Comparison of ENCODE assay signal across 8 cellular contexts in genomic region chr2:219509780-219510511, GRCh38. TPM values are rescaled to one million over a fixed set of nuclear protein-coding genes. Genes with fewer than 3 reads are reported as not detected.
A peak's percentile ranks its signal among the peaks of the same experiment; 100 is the strongest.
DNase-seq lines count a peak whose midpoint lies in the region; ATAC-seq and TF ChIP-seq lines count a peak whose summit lies in the region.

No MANE protein-coding gene starts in this region.

- no peak for ATAC-seq in HG03135 (IDR thresholded peaks at IDR 0.05; ENCODE audit: unreplicated experiment)

- DNase-seq in COLO668 (lab: John Stamatoyannopoulos, UW; ENCODE audit: unreplicated experiment), result peak; percentile 46
- peak; percentile 71 for DNase-seq in GM20000 (ENCODE audit: low spot score)
- DNase-seq in Karpas-422, result peak; percentile 83
- peak; percentile 29 for DNase-seq in T follicular helper cell (ENCODE audit: low read depth)
- DNase-seq in astrocyte of the spinal cord (ENCODE audit: low read depth, low spot score), result peak; percentile 34
- peak in 39 of 51 donors; percentile 9 to 67 (median 31) for DNase-seq in hypothalamus (lab: John Stamatoyannopoulos, UW)
- DNase-seq in skeletal muscle cell (ENCODE audit: low read depth), result no peak

- H3K27me3 ChIP-seq in Karpas-422 (ENCODE audit: low read length), result no peaks in the 10 kb centered on the region

- H3K27ac ChIP-seq in Karpas-422 (ENCODE audit: low read length), result no peak overlapping the region

- peak; percentile 47 for TF ChIP-seq CTCF in GM20000 (IDR thresholded peaks at IDR 0.05; ENCODE audit: extremely low read depth, missing control alignments)
- TF ChIP-seq CTCF in astrocyte of the spinal cord (IDR thresholded peaks at IDR 0.05; ENCODE audit: low read depth, low read length), result peak; percentile 91

- H3K79me2 ChIP-seq in Karpas-422 (ENCODE audit: low read length), result no peaks in the 10 kb centered on the region

- H3K4me3 ChIP-seq in Karpas-422 (ENCODE audit: low read length), result no peak overlapping the region
- H3K4me3 ChIP-seq in astrocyte of the spinal cord (ENCODE audit: low read depth, low read length), result peak overlapping the region; percentile 21
- H3K4me3 ChIP-seq in skeletal muscle cell (ENCODE audit: low read depth, low read length), result peak overlapping the region; percentile 38

- no peak overlapping the region for H3K4me2 ChIP-seq in Karpas-422 (ENCODE audit: low read depth, low read length, poor library complexity, severe bottlenecking)

- no peaks in the 10 kb centered on the region for H3K9me3 ChIP-seq in Karpas-422 (ENCODE audit: low read length)

- H3K4me1 ChIP-seq in Karpas-422 (ENCODE audit: low read length), result peaks cover 29% of the 10 kb centered on the region

- no peaks in the 10 kb centered on the region for H3K9me2 ChIP-seq in Karpas-422 (replicated peaks; ENCODE audit: insufficient read depth, low read length)

- H3K36me3 ChIP-seq in Karpas-422 (ENCODE audit: insufficient read depth, low read length), result no peaks in the 10 kb centered on the region

- in situ Hi-C loops in astrocyte of the spinal cord (cut with HindIII; ENCODE audit: low sequenced_read_pairs), result no loop called here

- no peak overlapping the region for H2AFZ ChIP-seq in Karpas-422 (ENCODE audit: low read length)

- no peak overlapping the region for H3K9ac ChIP-seq in Karpas-422 (ENCODE audit: low read length)

- 0 out of 2 replicates have a peak, but pooled peaks cover 4% of the 10 kb centered on the region for H4K20me1 ChIP-seq in Karpas-422 (ENCODE audit: insufficient read depth, low read depth, low read length)

RNA-seq across cellular contexts. Expression of gene ASIC4, which starts 4.3 kb away (rescaled TPM):
- 0.32 TPM in 1 of 2 replicates, not detected in the other for total RNA-seq in Karpas-422 (2014; rRNA removed; shearing (Covaris generic); ENCODE audit: low replicate concordance)

RNA-seq across cellular contexts. Expression of gene GMPPA, which starts 11.3 kb away (rescaled TPM):
- 10.5 and 17.1 TPM in 2 replicates for total RNA-seq in Karpas-422 (2014; rRNA removed; shearing (Covaris generic); ENCODE audit: low replicate concordance)

RNA-seq across cellular contexts. Expression of gene CHPF, which starts 33.7 kb away (rescaled TPM):
- 25.5 and 44.5 TPM in 2 replicates for total RNA-seq in Karpas-422 (2014; rRNA removed; shearing (Covaris generic); ENCODE audit: low replicate concordance)

RNA-seq across cellular contexts. Expression of gene TMEM198, which starts 33.9 kb away (rescaled TPM):
- total RNA-seq in Karpas-422 (2014; rRNA removed; shearing (Covaris generic); ENCODE audit: low replicate concordance), result 2.7 and 3.2 TPM in 2 replicates
